Comparison of ENCODE assay signal across 20 cellular contexts in genomic region chr9:34541540-34541939, GRCh38. TPM values are rescaled to one million over a fixed set of nuclear protein-coding genes. Genes with fewer than 3 reads are reported as not detected.
A peak's percentile ranks its signal among the peaks of the same experiment; 100 is the strongest.
DNase-seq lines count a peak whose midpoint lies in the region; TF ChIP-seq lines count a peak whose summit lies in the region.
"Had no signal": no experiment of that assay in that cellular context is flagged by ENCODE, and none has a peak within 500 bp of the region (broad histone marks: within the 10 kb centered on the region; RNA-seq: fewer than 3 reads in every experiment).

No MANE protein-coding gene starts in this region.

- H3K14ac ChIP-seq in trophoblast cell (ENCODE audit: low read length), result no peak overlapping the region

- no peaks in the 10 kb centered on the region for H3K79me1 ChIP-seq in trophoblast cell (ENCODE audit: low read length)

- H3K4me3 Mint-ChIP-seq in activated T-cell treated with anti-CD3 and anti-CD28 coated beads, Interleukin-2, amount 50 U/mL, for 24 hours, result no peak overlapping the region
- H3K4me3 Mint-ChIP-seq: CD14-positive monocyte; CD4-positive, alpha-beta memory T cell; HFFc6 had no signal

- no peaks in the 10 kb centered on the region for H3K36me3 ChIP-seq in trophoblast cell (ENCODE audit: control insufficient read depth in 1 of 2, insufficient read depth in 2 of 2, low read length in 2 of 2)
- H3K36me3 ChIP-seq: BLaER1 had no signal

- H3K4me3 ChIP-seq in coronary artery, result no peak overlapping the region
- peak overlapping the region; percentile 54 for H3K4me3 ChIP-seq in trophoblast cell (ENCODE audit: low read depth, low read length)
- H3K4me3 ChIP-seq: BLaER1 had no signal

- H3K27me3 Mint-ChIP-seq in activated T-cell treated with anti-CD3 and anti-CD28 coated beads, Interleukin-2, amount 50 U/mL, for 24 hours, result peaks cover 15% of the 10 kb centered on the region

- peak overlapping the region; percentile 38 for H3K9ac ChIP-seq in trophoblast cell (ENCODE audit: low read length)
- H3K9ac ChIP-seq: BLaER1 had no signal

- DNase-seq in activated T-cell treated with anti-CD3 and anti-CD28 coated beads, Interleukin-2, amount 50 U/mL, for 24 hours, result peak; percentile 9
- no peak for DNase-seq in activated T-cell treated with anti-CD3 and anti-CD28 coated beads, Interleukin-2, amount 50 U/mL, for 1 hour
- peak; percentile 69 for DNase-seq in coronary artery (ENCODE audit: low spot score)
- no peak for DNase-seq in trophoblast cell
- peak; percentile 12 for DNase-seq in ureter (ENCODE audit: low spot score)
- DNase-seq in NCI-H748 treated with DMSO at 0.1 percent for 48 hours (lab: John Stamatoyannopoulos, UW), result no peak
- DNase-seq in HPDE6-E6E7 (ENCODE audit: extremely low spot score), result no peak
- DNase-seq: 8988T; CD4-positive, alpha-beta memory T cell; DMS153; DMS79; GDM1; GOT3; H7 had no signal

- no peak overlapping the region for H4K8ac ChIP-seq in trophoblast cell (ENCODE audit: low read depth, low read length)

- no peaks in the 10 kb centered on the region for H3K9me3 Mint-ChIP-seq in activated T-cell treated with anti-CD3 and anti-CD28 coated beads, Interleukin-2, amount 50 U/mL, for 24 hours
- H3K9me3 Mint-ChIP-seq: CD4-positive, alpha-beta memory T cell; HFFc6 had no signal

- no peak overlapping the region for H2BK5ac ChIP-seq in trophoblast cell (ENCODE audit: low read depth, low read length, poor library complexity)

- no peaks in the 10 kb centered on the region for H3K36me3 Mint-ChIP-seq in activated T-cell treated with anti-CD3 and anti-CD28 coated beads, Interleukin-2, amount 50 U/mL, for 24 hours (ENCODE audit: low read depth)
- H3K36me3 Mint-ChIP-seq: CD14-positive monocyte; CD4-positive, alpha-beta memory T cell had no signal

- H3K79me2 ChIP-seq in trophoblast cell (ENCODE audit: control insufficient read depth, insufficient read depth, low read length, poor library complexity), result no peaks in the 10 kb centered on the region

- no peak overlapping the region for H3K18ac ChIP-seq in trophoblast cell (ENCODE audit: low read length)

- H3K27ac ChIP-seq in coronary artery, result no peak overlapping the region
- H3K27ac ChIP-seq in trophoblast cell (ENCODE audit: low read depth, low read length), result no peak overlapping the region
- H3K27ac ChIP-seq: BLaER1, HL-60 had no signal

- H3K27ac Mint-ChIP-seq in activated T-cell treated with anti-CD3 and anti-CD28 coated beads, Interleukin-2, amount 50 U/mL, for 24 hours, result no peak overlapping the region
- H3K27ac Mint-ChIP-seq: CD14-positive monocyte, HFFc6 had no signal

- H2AFZ ChIP-seq in trophoblast cell (ENCODE audit: insufficient read depth, low read length, poor library complexity), result no peak overlapping the region

- H3K9me3 ChIP-seq in trophoblast cell (ENCODE audit: insufficient read depth, low read depth, low read length), result no peaks in the 10 kb centered on the region
- H3K9me3 ChIP-seq: BLaER1 had no signal

- H3K4me1 Mint-ChIP-seq in activated T-cell treated with anti-CD3 and anti-CD28 coated beads, Interleukin-2, amount 50 U/mL, for 24 hours (ENCODE audit: low read depth), result no peaks in the 10 kb centered on the region
- H3K4me1 Mint-ChIP-seq: CD14-positive monocyte; CD4-positive, alpha-beta memory T cell had no signal

- H4K91ac ChIP-seq in trophoblast cell (ENCODE audit: low read depth, low read length), result no peak overlapping the region

- H3K4ac ChIP-seq in trophoblast cell (ENCODE audit: low read depth, low read length), result no peak overlapping the region

- no peaks in the 10 kb centered on the region for H3K27me3 ChIP-seq in trophoblast cell (ENCODE audit: insufficient read depth, low read length)
- H3K27me3 ChIP-seq: BLaER1 had no signal

- H3K4me2 ChIP-seq in trophoblast cell (ENCODE audit: low read length), result no peak overlapping the region
- H3K4me2 ChIP-seq: BLaER1 had no signal

- no peak overlapping the region for H2AK5ac ChIP-seq in trophoblast cell (ENCODE audit: low read length)

- H4K12ac ChIP-seq in trophoblast cell (ENCODE audit: low read depth, low read length), result no peak overlapping the region

- TF ChIP-seq CTCF in coronary artery (IDR thresholded peaks at IDR 0.05), result no peak

- H3K23ac ChIP-seq in trophoblast cell (ENCODE audit: low read length), result no peak overlapping the region

- no peaks in the 10 kb centered on the region for H3K4me1 ChIP-seq in trophoblast cell (ENCODE audit: control insufficient read depth in 1 of 2, insufficient read depth in 2 of 2, low read length in 2 of 2)
- H3K4me1 ChIP-seq: BLaER1 had no signal

- H2BK12ac ChIP-seq in trophoblast cell (ENCODE audit: low read length), result no peak overlapping the region

- no peak overlapping the region for H2BK120ac ChIP-seq in trophoblast cell (ENCODE audit: insufficient read depth, low read length, poor library complexity)

- no CpG with 5 or more reads among the region's 7 CpGs for WGBS in trophoblast cell (ENCODE audit: extremely low coverage, insufficient coverage, insufficient read length)

RNA-seq across cellular contexts. Expression of gene ENHO, which starts 18.8 kb away (rescaled TPM):
- polyA plus RNA-seq in trophoblast cell (2013), result 0.54 and 0.55 TPM in 2 replicates
- total RNA-seq in ureter, result 0.36 TPM
- total RNA-seq: CD4-positive, alpha-beta memory T cell had no signal
- polyA plus RNA-seq: AG04450 had no signal

RNA-seq across cellular contexts. Expression of gene CNTFR, which starts 48.0 kb away (rescaled TPM):
- 1.1 and 1.4 TPM in 2 replicates for polyA plus RNA-seq in trophoblast cell (2013)
- 9.4 TPM for total RNA-seq in ureter
- total RNA-seq: CD4-positive, alpha-beta memory T cell; Daoy; HFFc6 had no signal
- polyA plus RNA-seq: AG04450; CD14-positive monocyte; CD4-positive, alpha-beta memory T cell had no signal

Comparison
In these comparisons a context has a peak if more than half of its experiments do, and no peak if none do; other contexts are left out.
1. DNase-seq: peak in activated T-cell treated with anti-CD3 and anti-CD28 coated beads, Interleukin-2, amount 50 U/mL, for 24 hours (single experiment), coronary artery (single experiment) and ureter (single experiment); none in activated T-cell treated with anti-CD3 and anti-CD28 coated beads, Interleukin-2, amount 50 U/mL, for 1 hour (single experiment), trophoblast cell (0 of 2), NCI-H748 treated with DMSO at 0.1 percent for 48 hours (single experiment) and HPDE6-E6E7 (single experiment).